In genomic region chr2:209383212-209383611, GRCh38 we compare ENCODE assay signal across 11 cellular contexts. TPM values are rescaled to one million over a fixed set of nuclear protein-coding genes. Genes with fewer than 3 reads are reported as not detected.
DNase-seq lines count a peak whose midpoint lies in the region; ATAC-seq, FAIRE-seq and TF ChIP-seq lines count a peak whose summit lies in the region.
"Had no signal": no experiment of that assay in that cellular context is flagged by ENCODE, and none has a peak within 500 bp of the region (broad histone marks: within the 10 kb centered on the region; RNA-seq: fewer than 3 reads in every experiment).

No MANE protein-coding gene starts in this region.

- no peak overlapping the region for H3K27ac Mint-ChIP-seq in activated T-helper 1 cell treated with anti-CD3 and anti-CD28 coated beads, Interleukin-12 subunit alpha, Interleukin-12 subunit beta, Interleukin-2, Interleukin-4 antibody, amounts not matched to agents 30 ng/mL and 10 ng/mL and 1 ng/mL, durations not matched to agents 14 hours and 24 hours and 36 hours
- H3K27ac Mint-ChIP-seq: activated CD8-positive, alpha-beta memory T cell treated with anti-CD3 and anti-CD28 coated beads, Interleukin-2, amount 10 ng/mL, durations not matched to agents 7 days and 5 days had no signal

- in situ Hi-C loops in Caki2 (cut with HindIII; ENCODE audit: low pct_unique_long_range_greater_than_20kb, low sequenced_read_pairs), result no loop called here

- no peaks in the 10 kb centered on the region for H3K27me3 Mint-ChIP-seq in activated T-helper 1 cell treated with anti-CD3 and anti-CD28 coated beads, Interleukin-12 subunit alpha, Interleukin-12 subunit beta, Interleukin-2, Interleukin-4 antibody, amounts not matched to agents 30 ng/mL and 10 ng/mL and 1 ng/mL, durations not matched to agents 14 hours and 24 hours and 36 hours (ENCODE audit: insufficient read depth)
- H3K27me3 Mint-ChIP-seq: activated CD8-positive, alpha-beta memory T cell treated with anti-CD3 and anti-CD28 coated beads, Interleukin-2, amount 10 ng/mL, durations not matched to agents 7 days and 5 days had no signal

- DNase-seq in Caki2 (ENCODE audit: low read depth) (peak; percentile 50), NCI-H146 treated with DMSO at 0.1 percent for 48 hours (lab: John Stamatoyannopoulos, UW; ENCODE audit: unreplicated experiment) (peak; percentile 19), amniotic epithelial cell (ENCODE audit: low read depth) (peak; percentile 96), right lobe of liver (no peak), retina (no peak), tibial nerve (ENCODE audit: low spot score in 2 of 2) (no peak), small intestine (no peak)
- no peak for DNase-seq in activated T-helper 1 cell treated with anti-CD3 and anti-CD28 coated beads, Interleukin-12 subunit alpha, Interleukin-12 subunit beta, Interleukin-2, Interleukin-4 antibody, amounts not matched to agents 30 ng/mL and 10 ng/mL and 1 ng/mL, durations not matched to agents 14 hours and 24 hours and 36 hours (ENCODE audit: low spot score)
- DNase-seq: activated CD8-positive, alpha-beta memory T cell treated with anti-CD3 and anti-CD28 coated beads, Interleukin-2, amount 10 ng/mL, durations not matched to agents 7 days and 5 days; Peyer's patch; stimulated activated CD4-positive, alpha-beta T cell treated with anti-CD3 and anti-CD28 coated beads, Interleukin-4, amount 100 ng/mL, for 24 hours had no signal

- intact Hi-C loops in right lobe of liver (cut with DNase I), result no loop called here
- intact Hi-C loops in activated T-helper 1 cell treated with anti-CD3 and anti-CD28 coated beads, Interleukin-12 subunit alpha, Interleukin-12 subunit beta, Interleukin-2, Interleukin-4 antibody, amounts not matched to agents 30 ng/mL and 10 ng/mL and 1 ng/mL, durations not matched to agents 14 hours and 24 hours and 36 hours (cut with micrococcal nuclease), result no loop called here

- H3K4me1 Mint-ChIP-seq in activated T-helper 1 cell treated with anti-CD3 and anti-CD28 coated beads, Interleukin-12 subunit alpha, Interleukin-12 subunit beta, Interleukin-2, Interleukin-4 antibody, amounts not matched to agents 30 ng/mL and 10 ng/mL and 1 ng/mL, durations not matched to agents 14 hours and 24 hours and 36 hours (ENCODE audit: low read depth), result no peaks in the 10 kb centered on the region
- H3K4me1 Mint-ChIP-seq: activated CD8-positive, alpha-beta memory T cell treated with anti-CD3 and anti-CD28 coated beads, Interleukin-2, amount 10 ng/mL, durations not matched to agents 7 days and 5 days had no signal

- TF ChIP-seq POLR2A in right lobe of liver (IDR thresholded peaks at IDR 0.05) (no peak), tibial nerve (IDR thresholded peaks at IDR 0.05) (no peak)

- ATAC-seq in right lobe of liver, result peak in 3 of 4 donors; percentile 40 to 57 (median 41)
- ATAC-seq: activated CD8-positive, alpha-beta memory T cell treated with anti-CD3 and anti-CD28 coated beads, Interleukin-2, amount 10 ng/mL, durations not matched to agents 7 days and 5 days had no signal

- FAIRE-seq in small intestine (lab: Jason Lieb, UNC), result no peak

- no peak overlapping the region for H3K4me3 Mint-ChIP-seq in activated T-helper 1 cell treated with anti-CD3 and anti-CD28 coated beads, Interleukin-12 subunit alpha, Interleukin-12 subunit beta, Interleukin-2, Interleukin-4 antibody, amounts not matched to agents 30 ng/mL and 10 ng/mL and 1 ng/mL, durations not matched to agents 14 hours and 24 hours and 36 hours
- H3K4me3 Mint-ChIP-seq: activated CD8-positive, alpha-beta memory T cell treated with anti-CD3 and anti-CD28 coated beads, Interleukin-2, amount 10 ng/mL, durations not matched to agents 7 days and 5 days had no signal

- H3K4me1 ChIP-seq in right lobe of liver, result no peaks in the 10 kb centered on the region
- H3K4me1 ChIP-seq in tibial nerve, result no peaks in the 10 kb centered on the region
- no peaks in the 10 kb centered on the region for H3K4me1 ChIP-seq in small intestine (ENCODE audit: control insufficient read depth in 2 of 2, insufficient read depth in 1 of 2, low read depth in 1 of 2, low read length in 1 of 2)
- H3K4me1 ChIP-seq: Peyer's patch had no signal

- H3K36me3 ChIP-seq in right lobe of liver (no peaks in the 10 kb centered on the region), tibial nerve (no peaks in the 10 kb centered on the region), small intestine (ENCODE audit: control insufficient read depth in 2 of 2, insufficient read depth in 2 of 2, low read length in 2 of 2) (no peaks in the 10 kb centered on the region)
- H3K36me3 ChIP-seq: Peyer's patch had no signal

- no peak for TF ChIP-seq EP300 in tibial nerve (IDR thresholded peaks at IDR 0.05)

- TF ChIP-seq CTCF in right lobe of liver (IDR thresholded peaks at IDR 0.05), result no peak
- TF ChIP-seq CTCF in tibial nerve (IDR thresholded peaks at IDR 0.05), result no peak

- no peak overlapping the region for H3K27ac ChIP-seq in right lobe of liver
- no peak overlapping the region for H3K27ac ChIP-seq in tibial nerve
- no peak overlapping the region for H3K27ac ChIP-seq in small intestine (ENCODE audit: low read depth in 1 of 2, low read length in 1 of 2)
- H3K27ac ChIP-seq: Peyer's patch had no signal

- no peak overlapping the region for H3K4me3 ChIP-seq in right lobe of liver
- H3K4me3 ChIP-seq in tibial nerve, result no peak overlapping the region
- H3K4me3 ChIP-seq in small intestine (ENCODE audit: low read depth in 1 of 2, low read length in 2 of 2), result no peak overlapping the region
- H3K4me3 ChIP-seq: Peyer's patch had no signal

- H3K36me3 Mint-ChIP-seq in activated T-helper 1 cell treated with anti-CD3 and anti-CD28 coated beads, Interleukin-12 subunit alpha, Interleukin-12 subunit beta, Interleukin-2, Interleukin-4 antibody, amounts not matched to agents 30 ng/mL and 10 ng/mL and 1 ng/mL, durations not matched to agents 14 hours and 24 hours and 36 hours (ENCODE audit: low read depth), result no peaks in the 10 kb centered on the region
- H3K36me3 Mint-ChIP-seq: activated CD8-positive, alpha-beta memory T cell treated with anti-CD3 and anti-CD28 coated beads, Interleukin-2, amount 10 ng/mL, durations not matched to agents 7 days and 5 days had no signal

- H3K9me3 Mint-ChIP-seq in activated T-helper 1 cell treated with anti-CD3 and anti-CD28 coated beads, Interleukin-12 subunit alpha, Interleukin-12 subunit beta, Interleukin-2, Interleukin-4 antibody, amounts not matched to agents 30 ng/mL and 10 ng/mL and 1 ng/mL, durations not matched to agents 14 hours and 24 hours and 36 hours, result no peaks in the 10 kb centered on the region

- H3K27me3 ChIP-seq in right lobe of liver (no peaks in the 10 kb centered on the region), tibial nerve (no peaks in the 10 kb centered on the region), small intestine (ENCODE audit: control insufficient read depth in 2 of 2, insufficient read depth in 2 of 2, low read length in 2 of 2) (no peaks in the 10 kb centered on the region)
- H3K27me3 ChIP-seq: Peyer's patch had no signal

- H3K9me3 ChIP-seq in right lobe of liver (peaks cover 0 to 2% (median 0%) of the 10 kb centered on the region in 4 donors), tibial nerve (no peaks in the 10 kb centered on the region), small intestine (ENCODE audit: control insufficient read depth, low read depth) (no peaks in the 10 kb centered on the region)
- H3K9me3 ChIP-seq: Peyer's patch had no signal

RNA-seq across cellular contexts. Expression of gene MAP2, which starts 40.6 kb away (rescaled TPM):
- total RNA-seq in Caki2 (2014; rRNA removed; shearing (Covaris generic); ENCODE audit: low replicate concordance), result 50.1 and 82.0 TPM in 2 replicates
- total RNA-seq in right lobe of liver (10 to 100 TPM in 1 of 6 experiments, 1 to 10 TPM in 5; 2.0 to 11.4 (median 3.6) TPM), tibial nerve (10 to 100 TPM; 14.7 to 31.7 (median 21.3) TPM)
- total RNA-seq in activated T-helper 1 cell treated with anti-CD3 and anti-CD28 coated beads, Interleukin-12 subunit alpha, Interleukin-12 subunit beta, Interleukin-2, Interleukin-4 antibody, amounts not matched to agents 30 ng/mL and 10 ng/mL and 1 ng/mL, durations not matched to agents 14 hours and 24 hours and 36 hours, result not detected in 2 replicates
- polyA plus RNA-seq in small intestine, result 1 to 10 TPM in 1 of 3 donors, under 1 TPM in 2; 0.22 to 2.7 (median 0.54) TPM

Comparison
In these comparisons a context has a peak if more than half of its experiments do, and no peak if none do; other contexts are left out.
1. DNase-seq: peak in Caki2 (single experiment), NCI-H146 treated with DMSO at 0.1 percent for 48 hours (single experiment) and amniotic epithelial cell (single experiment); none in right lobe of liver (0 of 3), activated T-helper 1 cell treated with anti-CD3 and anti-CD28 coated beads, Interleukin-12 subunit alpha, Interleukin-12 subunit beta, Interleukin-2, Interleukin-4 antibody, amounts not matched to agents 30 ng/mL and 10 ng/mL and 1 ng/mL, durations not matched to agents 14 hours and 24 hours and 36 hours (single experiment), retina (single experiment), tibial nerve (0 of 2) and small intestine (single experiment).